In genomic region chr10:43076311-43076875, GRCh38 we compare ENCODE assay signal across 10 cellular contexts.
DNase-seq lines count a peak whose midpoint lies in the region; ATAC-seq lines count a peak whose summit lies in the region.
"Had no signal": no experiment of that assay in that cellular context is flagged by ENCODE, and none has a peak within 500 bp of the region (broad histone marks: within the 10 kb centered on the region; RNA-seq: fewer than 3 reads in every experiment).

No MANE protein-coding gene starts in this region.

- DNase-seq in T-helper 2 cell treated with Interferon-gamma antibody and Interleukin-4, amounts not matched to agents 5 μg/mL and 100 μg/mL, for 36 hours (ENCODE audit: low spot score) = no peak
- DNase-seq in T-helper 2 cell (no peak), UCSD-AML1 (lab: John Stamatoyannopoulos, UW; ENCODE audit: unreplicated experiment) (peak; percentile 39), hepatic stellate cell (ENCODE audit: low spot score) (no peak), dedifferentiated amniotic fluid mesenchymal stem cell (ENCODE audit: extremely low spot score) (no peak)
- DNase-seq in stimulated activated effector memory CD8-positive, alpha-beta T cell treated with anti-CD3 and anti-CD28 coated beads, Interleukin-12 subunit alpha, Interleukin-12 subunit beta, amount 100 ng/mL, for 72 hours (ENCODE audit: low spot score in 2 of 2) = no peak
- DNase-seq: stimulated activated CD4-positive, alpha-beta T cell treated with anti-CD3 and anti-CD28 coated beads, Interleukin-4, amount 100 ng/mL, for 24 hours had no signal

- H3K27me3 ChIP-seq in iPS-18a (ENCODE audit: control insufficient read depth, insufficient read depth, low read length) = peaks cover 44% of the 10 kb centered on the region

- H3K27ac Mint-ChIP-seq in T-helper 2 cell treated with Interferon-gamma antibody and Interleukin-4, amounts not matched to agents 5 μg/mL and 100 μg/mL, for 36 hours = no peak overlapping the region
- H3K27ac Mint-ChIP-seq in stimulated activated effector memory CD8-positive, alpha-beta T cell treated with anti-CD3 and anti-CD28 coated beads, Interleukin-12 subunit alpha, Interleukin-12 subunit beta, amount 100 ng/mL, for 72 hours = no peak overlapping the region
- H3K27ac Mint-ChIP-seq: CD4-positive, CD25-positive, alpha-beta regulatory T cell had no signal

- no peaks in the 10 kb centered on the region for H3K36me3 Mint-ChIP-seq in T-helper 2 cell treated with Interferon-gamma antibody and Interleukin-4, amounts not matched to agents 5 μg/mL and 100 μg/mL, for 36 hours (ENCODE audit: low read depth)
- no peaks in the 10 kb centered on the region for H3K36me3 Mint-ChIP-seq in stimulated activated effector memory CD8-positive, alpha-beta T cell treated with anti-CD3 and anti-CD28 coated beads, Interleukin-12 subunit alpha, Interleukin-12 subunit beta, amount 100 ng/mL, for 72 hours
- H3K36me3 Mint-ChIP-seq: CD4-positive, CD25-positive, alpha-beta regulatory T cell had no signal

- no peaks in the 10 kb centered on the region for H3K9me3 ChIP-seq in iPS-18a (ENCODE audit: control insufficient read depth, low read depth, low read length)

- peaks cover 4% of the 10 kb centered on the region for H3K4me1 Mint-ChIP-seq in T-helper 2 cell treated with Interferon-gamma antibody and Interleukin-4, amounts not matched to agents 5 μg/mL and 100 μg/mL, for 36 hours (ENCODE audit: low read depth)
- peaks cover 8% of the 10 kb centered on the region for H3K4me1 Mint-ChIP-seq in stimulated activated effector memory CD8-positive, alpha-beta T cell treated with anti-CD3 and anti-CD28 coated beads, Interleukin-12 subunit alpha, Interleukin-12 subunit beta, amount 100 ng/mL, for 72 hours

- no peak for ATAC-seq in stimulated activated effector memory CD8-positive, alpha-beta T cell treated with anti-CD3 and anti-CD28 coated beads, Interleukin-12 subunit alpha, Interleukin-12 subunit beta, amount 100 ng/mL, for 72 hours
- ATAC-seq in GM19328 (IDR thresholded peaks at IDR 0.05; ENCODE audit: unreplicated experiment) = no peak

- peaks cover 4% of the 10 kb centered on the region for H3K4me1 ChIP-seq in iPS-18a (ENCODE audit: control insufficient read depth, low read depth, low read length)

- H3K36me3 ChIP-seq in iPS-18a (ENCODE audit: control insufficient read depth, low read depth, low read length) = no peaks in the 10 kb centered on the region

- H3K4me3 ChIP-seq in iPS-18a (ENCODE audit: low read length) = peak overlapping the region; percentile 53

- H3K4me3 Mint-ChIP-seq in T-helper 2 cell treated with Interferon-gamma antibody and Interleukin-4, amounts not matched to agents 5 μg/mL and 100 μg/mL, for 36 hours = peak overlapping the region; percentile 37
- peak overlapping the region; percentile 45 for H3K4me3 Mint-ChIP-seq in stimulated activated effector memory CD8-positive, alpha-beta T cell treated with anti-CD3 and anti-CD28 coated beads, Interleukin-12 subunit alpha, Interleukin-12 subunit beta, amount 100 ng/mL, for 72 hours

- no peak overlapping the region for H3K27ac ChIP-seq in iPS-18a (ENCODE audit: low read length)

- H3K9me3 Mint-ChIP-seq in T-helper 2 cell treated with Interferon-gamma antibody and Interleukin-4, amounts not matched to agents 5 μg/mL and 100 μg/mL, for 36 hours = no peaks in the 10 kb centered on the region
- no peaks in the 10 kb centered on the region for H3K9me3 Mint-ChIP-seq in stimulated activated effector memory CD8-positive, alpha-beta T cell treated with anti-CD3 and anti-CD28 coated beads, Interleukin-12 subunit alpha, Interleukin-12 subunit beta, amount 100 ng/mL, for 72 hours
- H3K9me3 Mint-ChIP-seq: CD4-positive, CD25-positive, alpha-beta regulatory T cell had no signal

- H3K9ac ChIP-seq in iPS-18a (ENCODE audit: low read length) = no peak overlapping the region

- H3K27me3 Mint-ChIP-seq in T-helper 2 cell treated with Interferon-gamma antibody and Interleukin-4, amounts not matched to agents 5 μg/mL and 100 μg/mL, for 36 hours (ENCODE audit: low read depth) = peaks cover 37% of the 10 kb centered on the region
